Comparison of ENCODE assay signal across 15 cellular contexts in genomic region chr1:84721152-84721551, GRCh38. TPM values are rescaled to one million over a fixed set of nuclear protein-coding genes. Genes with fewer than 3 reads are reported as not detected.
DNase-seq lines count a peak whose midpoint lies in the region; ATAC-seq, FAIRE-seq and TF ChIP-seq lines count a peak whose summit lies in the region.
"Had no signal": no experiment of that assay in that cellular context is flagged by ENCODE, and none has a peak within 500 bp of the region (broad histone marks: within the 10 kb centered on the region; RNA-seq: fewer than 3 reads in every experiment).

No MANE protein-coding gene starts in this region.

- H3K9me3 Mint-ChIP-seq in mesothelial cell of epicardium, result no peaks in the 10 kb centered on the region
- H3K9me3 Mint-ChIP-seq: IgD-negative memory B cell; stimulated activated naive CD8-positive, alpha-beta T cell treated with anti-CD3 and anti-CD28 coated beads, Interleukin-15, Interleukin-2, amounts not matched to agents 100 ng/mL and 50 ng/mL, for 24 hours had no signal

- H3K9me3 ChIP-seq in GM12878 (replicated peaks; ENCODE audit: control insufficient read depth, insufficient read depth, low read length) (no peaks in the 10 kb centered on the region), vagina (no peaks in the 10 kb centered on the region)

- TF ChIP-seq EP300 in GM12878 (IDR thresholded peaks at IDR 0.05; ENCODE audit: borderline replicate concordance in 1 of 2, control insufficient read depth in 1 of 2, low read depth in 2 of 2, low read length in 2 of 2), result no peak

- intact Hi-C loops in GM12878 (cut with micrococcal nuclease; ENCODE audit: unreplicated experiment) (no loop called here), vagina (cut with DNase I) (no loop called here)

- WGBS in GM12878 (ENCODE audit: insufficient coverage, insufficient replicate concordance, low lambda C conversion rate, missing lambda C conversion rate), result 50% methylated on average over 2 of the region's 2 CpGs

- DNase-seq in ELR (ENCODE audit: low read depth), result peak; percentile 66
- no peak for DNase-seq in GM12878 (ENCODE audit: low read depth, low spot score)
- no peak for DNase-seq in mesothelial cell of epicardium (ENCODE audit: low spot score in 2 of 2, unreplicated experiment in 2 of 2)
- DNase-seq in G401 (ENCODE audit: low spot score), result no peak
- DNase-seq in vagina (ENCODE audit: extremely low spot score in 2 of 2), result no peak
- DNase-seq: activated gamma-delta T cell treated with Interleukin-2 at 50 U/mL for 16 hours, NCI-H524 treated with DMSO at 0.1 percent for 48 hours, T-helper 17 cell had no signal

- H3K27me3 ChIP-seq in GM12878 (replicated peaks in 1 of 2; ENCODE audit: control insufficient read depth in 2 of 2, insufficient read depth in 2 of 2, low read length in 1 of 2) (no peaks in the 10 kb centered on the region), vagina (no peaks in the 10 kb centered on the region)

- FAIRE-seq in GM12878 (lab: Jason Lieb, UNC), result no peak
- FAIRE-seq: endothelial cell of umbilical vein had no signal

- in situ Hi-C loops in GM12878 (cut with MboI) (no loop called here), G401 (cut with HindIII; ENCODE audit: low sequenced_read_pairs) (no loop called here)

- H3K4me1 ChIP-seq in GM12878 (ENCODE audit: control insufficient read depth, insufficient read depth, low read length), result no peaks in the 10 kb centered on the region
- H3K4me1 ChIP-seq in vagina, result peaks cover 4% of the 10 kb centered on the region

- RAD21 ChIA-PET in GM12878 (lab: Charles Lee; ENCODE audit: unreplicated experiment), result interaction anchor here (1.5 to 2.4 kb wide), 6 partner anchors 15 to 35 kb away, joined by 3 to 15 read pairs (median 6); partner anchors contain the start of gene SSX2IP

- no peak for TF ChIP-seq POLR2A in GM12878 (IDR thresholded peaks at IDR 0.05; ENCODE audit: low read depth, low read length)
- no peak for TF ChIP-seq POLR2A in vagina (IDR thresholded peaks at IDR 0.05)

- CTCF ChIA-PET in GM12878 (lab: Yijun Ruan, JAX), result interaction anchor here (1.0 to 6.9 kb wide), 7 partner anchors 15 to 52 kb away, joined by 4 to 52 read pairs (median 6); no protein-coding TSS in a partner anchor

- H2AFZ ChIP-seq in GM12878 (ENCODE audit: control insufficient read depth, low read depth, low read length), result no peak overlapping the region

- H3K36me3 Mint-ChIP-seq in mesothelial cell of epicardium, result no peaks in the 10 kb centered on the region

- TF ChIP-seq CTCF in GM12878 (IDR thresholded peaks at IDR 0.05 in 2 of 3, conservative IDR thresholded peaks at IDR 0.05 in 1 of 3; ENCODE audit: control insufficient read depth in 2 of 3, extremely low read depth in 1 of 3, insufficient read depth in 1 of 3, low read depth in 3 of 3, low read length in 3 of 3), result no peak
- no peak for TF ChIP-seq CTCF in mesothelial cell of epicardium (IDR thresholded peaks at IDR 0.05; ENCODE audit: unreplicated experiment)
- no peak for TF ChIP-seq CTCF in vagina (IDR thresholded peaks at IDR 0.05)

- no peaks in the 10 kb centered on the region for H3K79me2 ChIP-seq in GM12878 (ENCODE audit: control insufficient read depth, insufficient read depth, low read length)

- H4K20me1 ChIP-seq in GM12878 (ENCODE audit: control insufficient read depth, insufficient read depth), result no peaks in the 10 kb centered on the region

- BruUV-seq in GM12878 (replicated peaks; lab: Mats Ljungman, UMichigan), result no TSS peak

- no peak overlapping the region for H3K27ac ChIP-seq in GM12878 (ENCODE audit: control insufficient read depth, insufficient read depth)
- H3K27ac ChIP-seq in vagina, result no peak overlapping the region

- H3K4me2 ChIP-seq in GM12878 (ENCODE audit: control insufficient read depth, insufficient read depth), result no peak overlapping the region

- no peak overlapping the region for H3K9ac ChIP-seq in GM12878 (ENCODE audit: control insufficient read depth, insufficient read depth, low read length)

- no peaks in the 10 kb centered on the region for H3K27me3 Mint-ChIP-seq in mesothelial cell of epicardium (ENCODE audit: low read depth)
- H3K27me3 Mint-ChIP-seq: IgD-negative memory B cell had no signal

- ATAC-seq in HG03354 (IDR thresholded peaks at IDR 0.05; ENCODE audit: poor library complexity, severe bottlenecking, unreplicated experiment) (peak; percentile 44), GM12878 (peak; percentile 75), HG03432 (IDR thresholded peaks at IDR 0.05; ENCODE audit: unreplicated experiment) (no peak), HG02642 (IDR thresholded peaks at IDR 0.05; ENCODE audit: poor library complexity, unreplicated experiment) (no peak)

- peak overlapping the region; percentile 86 for H3K27ac Mint-ChIP-seq in mesothelial cell of epicardium
- H3K27ac Mint-ChIP-seq: stimulated activated naive CD8-positive, alpha-beta T cell treated with anti-CD3 and anti-CD28 coated beads, Interleukin-15, Interleukin-2, amounts not matched to agents 100 ng/mL and 50 ng/mL, for 24 hours; T-helper 17 cell had no signal

- POLR2A ChIA-PET in GM12878 (lab: Charles Lee), result interaction anchor here (0.6 to 2.3 kb wide), 6 partner anchors 16 to 147 kb away, joined by 3 to 11 read pairs (median 4); partner anchors contain the start of gene CTBS

- SMC1A ChIA-PET in GM12878 (lab: Charles Lee; ENCODE audit: uncharacterized antibody, unreplicated experiment), result interaction anchor here (0.9 to 9.1 kb wide), 12 partner anchors 9 to 278 kb away, joined by 3 to 113 read pairs (median 4); partner anchors contain the start of gene CTBS

- H3K4me3 ChIP-seq in GM12878 (no peak overlapping the region), vagina (no peak overlapping the region)
- H3K4me3 ChIP-seq: skin epidermis had no signal

- H3K36me3 ChIP-seq in GM12878 (ENCODE audit: control insufficient read depth in 2 of 2, insufficient read depth in 2 of 2, low read length in 1 of 2) (no peaks in the 10 kb centered on the region), vagina (no peaks in the 10 kb centered on the region)

- no peak for TF ChIP-seq RAD21 in GM12878 (IDR thresholded peaks at IDR 0.05; ENCODE audit: insufficient read depth, low read depth, low read length)

- peaks cover 34% of the 10 kb centered on the region for H3K4me1 Mint-ChIP-seq in mesothelial cell of epicardium
- H3K4me1 Mint-ChIP-seq: IgD-negative memory B cell had no signal

- H3K4me3 Mint-ChIP-seq in mesothelial cell of epicardium, result no peak overlapping the region
- H3K4me3 Mint-ChIP-seq: IgD-negative memory B cell; stimulated activated naive CD8-positive, alpha-beta T cell treated with anti-CD3 and anti-CD28 coated beads, Interleukin-15, Interleukin-2, amounts not matched to agents 100 ng/mL and 50 ng/mL, for 24 hours; T-helper 17 cell had no signal

TF ChIP-seq in GM12878, 131 proteins besides CTCF, POLR2A, EP300 and RAD21 (continues in another document):
- TF ChIP-seq MTA3 (IDR thresholded peaks at IDR 0.05; ENCODE audit: borderline replicate concordance, low read length) (no peak), ATF7 (IDR thresholded peaks at IDR 0.05; ENCODE audit: low read depth) (no peak), RUNX3 (IDR thresholded peaks at IDR 0.05; ENCODE audit: low read length) (no peak), FOS (IDR thresholded peaks at IDR 0.05; ENCODE audit: borderline replicate concordance, extremely low read depth, insufficient read length) (no peak), ESRRA (IDR thresholded peaks at IDR 0.05; ENCODE audit: low read length) (no peak), JUNB (IDR thresholded peaks at IDR 0.05) (no peak), MLLT1 (IDR thresholded peaks at IDR 0.05) (no peak), SPI1 (IDR thresholded peaks at IDR 0.05; ENCODE audit: borderline replicate concordance, insufficient read depth, low read depth, low read length) (no peak)

RNA-seq across cellular contexts. Expression of gene SSX2IP, which starts 30.9 kb away (rescaled TPM):
- total RNA-seq in GM12878 (2013; cell fraction: nucleolus; rRNA removed), result 13.3 and 15.2 TPM in 2 replicates
- 7.6 and 8.5 TPM in 2 replicates for total RNA-seq in GM12878 (2014; rRNA removed)
- 14.0 and 14.6 TPM in 2 replicates for total RNA-seq in GM12878 (2014; rRNA removed; fragmentation: Illumina TruSeq; extraction: Trizol)
- total RNA-seq in GM12878 (2021), result 11.8 and 13.8 TPM in 2 replicates
- 1.8 TPM for polyA plus RNA-seq in GM12878 (2011; ENCODE audit: low read depth)
- polyA plus RNA-seq in GM12878 (2011; rRNA removed), result 8.4 and 13.6 TPM in 2 replicates
- polyA plus RNA-seq in GM12878 (2011; cell fraction: cytosol; rRNA removed), result 1.7 and 2.4 TPM in 2 replicates
- polyA plus RNA-seq in GM12878 (2011; cell fraction: nucleus; rRNA removed), result 6.7 and 7.4 TPM in 2 replicates
- 3.6 and 3.7 TPM in 2 replicates for polyA plus RNA-seq in GM12878 (2012)
- 12.3 and 14.5 TPM in 2 replicates for polyA plus RNA-seq in GM12878 (2014; fragmentation: Illumina TruSeq; extraction: Trizol)
- 1 to 10 TPM; 3.3 to 3.9 TPM for polyA plus RNA-seq in GM12878 (2014; fragmentation: Nextera tagmentation; extraction: Ambion mirVana)
- 5.9 and 7.9 TPM in 2 replicates for polyA plus RNA-seq in GM12878 (2014; rRNA removed)
- polyA plus RNA-seq in GM12878 (2016; fragmentation: Nextera tagmentation; extraction: Ambion mirVana), result 10 to 100 TPM; 12.8 TPM
- 3.2 and 6.9 TPM in 2 replicates for polyA minus RNA-seq in GM12878 (2011; rRNA and poly(A)+ RNA removed)
- polyA minus RNA-seq in GM12878 (2011; cell fraction: cytosol; rRNA and poly(A)+ RNA removed), result 1.3 and 2.9 TPM in 2 replicates
- 6.2 and 10.2 TPM in 2 replicates for polyA minus RNA-seq in GM12878 (2011; cell fraction: nucleus; rRNA and poly(A)+ RNA removed)
- 18.2 to 21.3 TPM (median 20.5 TPM) in 3 replicates for total RNA-seq in mesothelial cell of epicardium
- total RNA-seq in G401 (2014; rRNA removed; shearing (Covaris generic)), result 7.5 and 13.1 TPM in 2 replicates
- 8.3 TPM for total RNA-seq in vagina

Comparison
In these comparisons a context has a peak if more than half of its experiments do, and no peak if none do; other contexts are left out.
1. ATAC-seq: peak in HG03354 (single experiment) and GM12878 (single experiment); none in HG03432 (single experiment) and HG02642 (single experiment).